Comparison of ENCODE assay signal across 16 cellular contexts in genomic region chr22:20865869-20866445, GRCh38. TPM values are rescaled to one million over a fixed set of nuclear protein-coding genes. Genes with fewer than 3 reads are reported as not detected.
DNase-seq lines count a peak whose midpoint lies in the region; ATAC-seq and TF ChIP-seq lines count a peak whose summit lies in the region.
"Had no signal": no experiment of that assay in that cellular context is flagged by ENCODE, and none has a peak within 500 bp of the region (broad histone marks: within the 10 kb centered on the region; RNA-seq: fewer than 3 reads in every experiment).

No MANE protein-coding gene starts in this region.

- H3K23ac ChIP-seq in IMR-90 (ENCODE audit: low read depth, low read length), result peak overlapping the region; percentile 37; the same call in 1 of the 2 replicates
- no peak overlapping the region for H3K23ac ChIP-seq in trophoblast cell (ENCODE audit: low read length)

- no peak overlapping the region for H3K18ac ChIP-seq in IMR-90 (ENCODE audit: low read depth, low read length)
- no peak overlapping the region for H3K18ac ChIP-seq in trophoblast cell (ENCODE audit: low read length)

- POLR2A ChIA-PET in IMR-90 (lab: Charles Lee; ENCODE audit: unreplicated experiment), result no interaction called here

- H3K4ac ChIP-seq in IMR-90 (ENCODE audit: low read depth, low read length), result peak overlapping the region; percentile 22; the same call in 1 of the 2 replicates
- no peak overlapping the region for H3K4ac ChIP-seq in trophoblast cell (ENCODE audit: low read depth, low read length)

- H3K79me1 ChIP-seq in IMR-90 (ENCODE audit: low read depth in 1 of 2, low read length in 2 of 2), result peaks cover 39 to 78% of the 10 kb centered on the region in 2 experiments
- no peaks in the 10 kb centered on the region for H3K79me1 ChIP-seq in trophoblast cell (ENCODE audit: low read length)

- H3K4me3 ChIP-seq in IMR-90 (ENCODE audit: insufficient read depth, low read depth, low read length) (no peak overlapping the region), dorsolateral prefrontal cortex (no peak overlapping the region), trophoblast cell (ENCODE audit: low read depth, low read length) (no peak overlapping the region), ovary (no peak overlapping the region)

- H3K14ac ChIP-seq in IMR-90 (replicated peaks; ENCODE audit: low read depth, low read length) (no peak overlapping the region; the same call in 1 of the 2 replicates), trophoblast cell (ENCODE audit: low read length) (no peak overlapping the region)

- no CpG with 5 or more reads among the region's 8 CpGs for WGBS in IMR-90 (ENCODE audit: extremely low coverage in 2 of 2, insufficient read length in 1 of 2), 2 experiments
- no CpG with 5 or more reads among the region's 8 CpGs for WGBS in trophoblast cell (ENCODE audit: extremely low coverage, insufficient coverage, insufficient read length)
- WGBS in ovary, 3 donors, result 81 to 86% (median 83%) methylated on average over 8 of the region's 8 CpGs

- no peak overlapping the region for H2BK15ac ChIP-seq in IMR-90 (ENCODE audit: low read depth, low read length)

- H4K12ac ChIP-seq in trophoblast cell (ENCODE audit: low read depth, low read length), result no peak overlapping the region

- intact Hi-C loops in IMR-90 (cut with micrococcal nuclease) (no loop called here), dorsolateral prefrontal cortex (cut with DNase I) (no loop called here), ovary (cut with DNase I) (loop anchor here in 1 of 4 donors (10.0 kb wide), 1 partner anchor 149 kb away; the partner anchor contains the start of gene P2RX6)

- TF ChIP-seq EP300 in ovary (IDR thresholded peaks at IDR 0.05), result no peak

- in situ Hi-C loops in IMR-90 (cut with MboI; ENCODE audit: low sequenced_read_pairs), result no loop called here

- peaks cover 20% of the 10 kb centered on the region for H4K20me1 ChIP-seq in IMR-90 (ENCODE audit: insufficient read depth, low read length)

- H2AK9ac ChIP-seq in IMR-90 (replicated peaks; ENCODE audit: low read depth, low read length, poor library complexity), result peak overlapping the region; percentile 46

- no peak overlapping the region for H4K91ac ChIP-seq in IMR-90 (ENCODE audit: insufficient read depth, low read depth, low read length)
- H4K91ac ChIP-seq in trophoblast cell (ENCODE audit: low read depth, low read length), result no peak overlapping the region

- CTCF ChIA-PET in IMR-90 (lab: Yijun Ruan, JAX), result interaction anchor here (1.2 to 1.4 kb wide), 2 partner anchors 9 to 20 kb away, joined by 3 to 5 read pairs; no protein-coding TSS in a partner anchor

- H3K4me1 ChIP-seq in IMR-90 (ENCODE audit: control insufficient read depth, insufficient read depth, low read length), result peaks cover 25% of the 10 kb centered on the region
- H3K4me1 ChIP-seq in trophoblast cell (ENCODE audit: control insufficient read depth in 1 of 2, insufficient read depth in 2 of 2, low read length in 2 of 2), result peaks cover 21 to 25% of the 10 kb centered on the region in 2 experiments
- H3K4me1 ChIP-seq in ovary (ENCODE audit: insufficient read depth), result peaks cover 15% of the 10 kb centered on the region

- H2BK5ac ChIP-seq in IMR-90 (ENCODE audit: low read depth, low read length, poor library complexity, severe bottlenecking), result peak overlapping the region; percentile 46
- no peak overlapping the region for H2BK5ac ChIP-seq in trophoblast cell (ENCODE audit: low read depth, low read length, poor library complexity)

- no peaks in the 10 kb centered on the region for H3K27me3 ChIP-seq in IMR-90 (ENCODE audit: control insufficient read depth, insufficient read depth, low read length)
- H3K27me3 ChIP-seq in dorsolateral prefrontal cortex, result no peaks in the 10 kb centered on the region
- no peaks in the 10 kb centered on the region for H3K27me3 ChIP-seq in trophoblast cell (ENCODE audit: insufficient read depth, low read length)
- H3K27me3 ChIP-seq in ovary, result no peaks in the 10 kb centered on the region

- no TSS peak for BruUV-seq in IMR-90 (replicated peaks; lab: Mats Ljungman, UMichigan)

- H3K9ac ChIP-seq in IMR-90 (ENCODE audit: low read depth, low read length), result no peak overlapping the region
- no peak overlapping the region for H3K9ac ChIP-seq in trophoblast cell (ENCODE audit: low read length)

- dilution Hi-C loops in IMR-90 (cut with HindIII; ENCODE audit: low sequenced_read_pairs, unreplicated experiment), result no loop called here

- H4K8ac ChIP-seq in IMR-90 (ENCODE audit: low read depth in 2 of 2, low read length in 2 of 2) (peak overlapping the region in 1 of 2 experiments; percentile 14; a peak in 2 of 4 replicates), trophoblast cell (ENCODE audit: low read depth, low read length) (no peak overlapping the region)

- H3K9me3 ChIP-seq in IMR-90 (ENCODE audit: control insufficient read depth, insufficient read depth, low read length) (no peaks in the 10 kb centered on the region), trophoblast cell (ENCODE audit: insufficient read depth, low read depth, low read length) (no peaks in the 10 kb centered on the region), ovary (no peaks in the 10 kb centered on the region)

- no peak overlapping the region for H2BK12ac ChIP-seq in trophoblast cell (ENCODE audit: low read length)

- DNase-seq in IMR-90 (no peak), dorsolateral prefrontal cortex (no peak), trophoblast cell (peak; percentile 59 to 79), MV-4-11 (lab: John Stamatoyannopoulos, UW) (no peak), SHP77 treated with DMSO at 0.1 percent for 48 hours (lab: John Stamatoyannopoulos, UW) (no peak), ovary (no peak)
- no peak for DNase-seq in activated T-cell treated with anti-CD3 and anti-CD28 coated beads, Interleukin-2, amount 50 U/mL, for 48 hours
- DNase-seq: ACHN; activated CD8-positive, alpha-beta memory T cell treated with anti-CD3 and anti-CD28 coated beads, Interleukin-2, amount 10 ng/mL, durations not matched to agents 7 days and 5 days; activated naive CD8-positive, alpha-beta T cell treated with anti-CD3 and anti-CD28 coated beads for 36 hours; GDM1; head of caudate nucleus; NCI-H1048; NCI-H2029 treated with DMSO at 0.1 percent for 48 hours; substantia nigra had no signal

- H3K27ac ChIP-seq in C4-2B (peak overlapping the region; percentile 87), IMR-90 (ENCODE audit: insufficient read depth, low read length) (peak overlapping the region; percentile 88; the same call in 1 of the 2 replicates), dorsolateral prefrontal cortex (peak overlapping the region in 41 of 59 donors; percentile 0 to 95 (median 79)), trophoblast cell (ENCODE audit: low read depth, low read length) (no peak overlapping the region), ovary (no peak overlapping the region)

- no peak overlapping the region for H2AFZ ChIP-seq in IMR-90 (replicated peaks; ENCODE audit: low read length, poor library complexity)
- no peak overlapping the region for H2AFZ ChIP-seq in trophoblast cell (ENCODE audit: insufficient read depth, low read length, poor library complexity)

- no peak for TF ChIP-seq POLR2A in IMR-90 (IDR thresholded peaks at IDR 0.05; ENCODE audit: low read depth, low read length)
- TF ChIP-seq POLR2A in ovary (IDR thresholded peaks at IDR 0.05), result no peak

- H2BK20ac ChIP-seq in IMR-90 (ENCODE audit: low read depth, low read length), result no peak overlapping the region

- ATAC-seq in IMR-90 (ENCODE audit: low read depth), result no peak
- ATAC-seq: activated CD8-positive, alpha-beta memory T cell treated with anti-CD3 and anti-CD28 coated beads, Interleukin-2, amount 10 ng/mL, durations not matched to agents 7 days and 5 days had no signal

- peak overlapping the region; percentile 9; the same call in 1 of the 2 replicates for H4K5ac ChIP-seq in IMR-90 (ENCODE audit: low read depth, low read length)

- H2AK5ac ChIP-seq in IMR-90 (ENCODE audit: low read depth, low read length), result peak overlapping the region; percentile 38; the same call in 1 of the 2 replicates
- no peak overlapping the region for H2AK5ac ChIP-seq in trophoblast cell (ENCODE audit: low read length)

- H2BK120ac ChIP-seq in IMR-90 (ENCODE audit: low read depth, low read length) (no peak overlapping the region), trophoblast cell (ENCODE audit: insufficient read depth, low read length, poor library complexity) (no peak overlapping the region)

- TF ChIP-seq CTCF in C4-2B (conservative IDR thresholded peaks at IDR 0.05) (no peak), IMR-90 (conservative IDR thresholded peaks at IDR 0.05; ENCODE audit: low read depth, low read length) (no peak), dorsolateral prefrontal cortex (IDR thresholded peaks at IDR 0.05 in 54 of 56, conservative IDR thresholded peaks at IDR 0.05 in 2 of 56; ENCODE audit: low read depth in 1 of 56, partially characterized antibody in 56 of 56) (no peak), ovary (IDR thresholded peaks at IDR 0.05) (no peak)

- H3K4me2 ChIP-seq in IMR-90 (ENCODE audit: low read depth, low read length) (no peak overlapping the region), trophoblast cell (ENCODE audit: low read length) (peak overlapping the region; percentile 19)

- TF ChIP-seq RAD21 in IMR-90 (IDR thresholded peaks at IDR 0.05; ENCODE audit: low read length), result no peak

- H3K79me2 ChIP-seq in trophoblast cell (ENCODE audit: control insufficient read depth, insufficient read depth, low read length, poor library complexity), result no peaks in the 10 kb centered on the region

- H3K9me1 ChIP-seq in IMR-90 (ENCODE audit: insufficient read depth, low read length), result peaks cover 49% of the 10 kb centered on the region

- H3K36me3 ChIP-seq in IMR-90 (ENCODE audit: control insufficient read depth, insufficient read depth, low read length) (peaks cover 20% of the 10 kb centered on the region), trophoblast cell (ENCODE audit: control insufficient read depth in 1 of 2, insufficient read depth in 2 of 2, low read length in 2 of 2) (peaks cover 9 to 16% of the 10 kb centered on the region in 2 experiments), ovary (no peaks in the 10 kb centered on the region)

- H3K56ac ChIP-seq in IMR-90 (ENCODE audit: extremely low read depth, insufficient read depth, low read length), result no peak overlapping the region

RNA-seq across cellular contexts. Expression of gene SNAP29, which starts 7.2 kb away (rescaled TPM):
- total RNA-seq in IMR-90 (2012; rRNA removed) (10.6 and 12.5 TPM in 2 replicates), dorsolateral prefrontal cortex (10 to 100 TPM; 16.5 to 33.5 (median 23.5) TPM), ovary (10 to 100 TPM; 12.1 to 25.1 (median 22.9) TPM)
- polyA plus RNA-seq in IMR-90 (2012; rRNA removed) (29.5 and 30.0 TPM in 2 replicates), ovary (10 to 100 TPM; 12.0 to 58.6 TPM)
- 11.1 and 11.3 TPM in 2 replicates for polyA plus RNA-seq in IMR-90 (2012; cell fraction: cytosol; rRNA removed)
- polyA plus RNA-seq in IMR-90 (2012; cell fraction: nucleus; rRNA removed; ENCODE audit: low replicate concordance), result 3.2 and 13.2 TPM in 2 replicates
- polyA plus RNA-seq in trophoblast cell (2013), result 42.7 and 45.7 TPM in 2 replicates

RNA-seq across cellular contexts. Expression of gene PI4KA, which starts 7.3 kb away (rescaled TPM):
- total RNA-seq in IMR-90 (2012; rRNA removed) (16.8 and 18.6 TPM in 2 replicates), dorsolateral prefrontal cortex (100 to 1,000 TPM; 211 to 601 (median 463) TPM), ovary (10 to 100 TPM; 50.0 to 97.6 (median 66.7) TPM)
- polyA plus RNA-seq in IMR-90 (2012; rRNA removed) (35.5 and 39.3 TPM in 2 replicates), ovary (10 to 100 TPM; 30.6 to 36.9 TPM)
- 20.8 and 29.0 TPM in 2 replicates for polyA plus RNA-seq in IMR-90 (2012; cell fraction: cytosol; rRNA removed)
- polyA plus RNA-seq in IMR-90 (2012; cell fraction: nucleus; rRNA removed; ENCODE audit: low replicate concordance), result 65.8 and 113 TPM in 2 replicates
- 29.7 and 32.4 TPM in 2 replicates for polyA plus RNA-seq in trophoblast cell (2013)

RNA-seq across cellular contexts. Expression of gene CRKL, which starts 51.2 kb away (rescaled TPM):
- 35.5 and 35.8 TPM in 2 replicates for total RNA-seq in IMR-90 (2012; rRNA removed)
- polyA plus RNA-seq in IMR-90 (2012; rRNA removed), result 18.7 and 20.6 TPM in 2 replicates
- polyA plus RNA-seq in IMR-90 (2012; cell fraction: cytosol; rRNA removed), result 10.2 and 12.1 TPM in 2 replicates
- polyA plus RNA-seq in IMR-90 (2012; cell fraction: nucleus; rRNA removed; ENCODE audit: low replicate concordance), result 8.6 and 11.6 TPM in 2 replicates
- total RNA-seq in dorsolateral prefrontal cortex, result 100 to 1,000 TPM in 31 of 120 experiments, 10 to 100 TPM in 89; 75.1 to 125 (median 94.5) TPM
- 43.3 and 44.5 TPM in 2 replicates for polyA plus RNA-seq in trophoblast cell (2013)
- total RNA-seq in ovary, result 10 to 100 TPM; 42.8 to 71.5 (median 58.0) TPM
- polyA plus RNA-seq in ovary, result 10 to 100 TPM; 22.7 to 51.5 TPM

Comparison
In these comparisons a context has a peak if more than half of its experiments do, and no peak if none do; other contexts are left out.
1. H3K27ac ChIP-seq: peak in C4-2B (single experiment), IMR-90 (single experiment) and dorsolateral prefrontal cortex (41 of 59); none in trophoblast cell (single experiment) and ovary (0 of 2).
2. DNase-seq: peak in trophoblast cell (2 of 2); none in IMR-90 (single experiment), dorsolateral prefrontal cortex (0 of 10), MV-4-11 (single experiment), SHP77 treated with DMSO at 0.1 percent for 48 hours (single experiment), ovary (0 of 5) and activated T-cell treated with anti-CD3 and anti-CD28 coated beads, Interleukin-2, amount 50 U/mL, for 48 hours (0 of 2).